23 cellular contexts compared by ENCODE assay signal in the genomic region with DNA sequence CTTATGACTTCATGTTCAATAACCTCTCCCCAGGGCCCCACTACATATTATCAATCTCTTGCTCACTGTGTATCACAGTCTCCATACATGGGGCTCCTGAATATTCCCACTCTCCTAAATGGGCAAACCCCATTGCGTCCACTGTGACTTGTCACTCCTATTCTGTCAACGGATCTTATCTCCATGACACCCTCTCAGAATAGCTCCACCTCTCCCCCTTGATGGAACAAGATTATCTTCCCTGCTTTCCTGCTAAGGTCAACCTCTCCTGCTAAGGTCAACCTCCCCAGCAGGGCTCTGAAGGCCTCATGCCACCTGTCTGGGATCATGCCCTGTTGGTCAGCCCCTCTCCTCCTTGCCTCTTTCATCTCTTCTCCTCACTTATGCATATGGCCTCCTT. TPM values are rescaled to one million over a fixed set of nuclear protein-coding genes. Genes with fewer than 3 reads are reported as not detected.
DNase-seq lines count a peak whose midpoint lies in the region; ATAC-seq and TF ChIP-seq lines count a peak whose summit lies in the region.
"Had no signal": no experiment of that assay in that cellular context is flagged by ENCODE, and none has a peak within 500 bp of the region (broad histone marks: within the 10 kb centered on the region; RNA-seq: fewer than 3 reads in every experiment).

No MANE protein-coding gene starts in this region.

- POLR2A ChIA-PET in CD8-positive, alpha-beta T cell (lab: Charles Lee) = no interaction called here
- POLR2A ChIA-PET in CD8-positive, alpha-beta memory T cell (lab: Charles Lee) = no interaction called here

- H3K4me1 ChIP-seq in heart right ventricle (peaks cover 0 to 10% (median 0%) of the 10 kb centered on the region in 9 donors), lower lobe of right lung (peaks cover under 1% of the 10 kb centered on the region)
- H3K4me1 ChIP-seq in CD8-positive, alpha-beta T cell (ENCODE audit: insufficient read depth, low read length) = no peaks in the 10 kb centered on the region
- H3K4me1 ChIP-seq in CD8-positive, alpha-beta memory T cell (ENCODE audit: insufficient read depth, low read length) = no peaks in the 10 kb centered on the region

- intact Hi-C loops in Right ventricle myocardium superior (cut with DNase I) = no loop called here
- intact Hi-C loops in cardiac septum (cut with DNase I) = no loop called here
- intact Hi-C loops in heart right ventricle (cut with DNase I) = no loop called here
- intact Hi-C loops in lower lobe of right lung (cut with DNase I) = no loop called here
- intact Hi-C loops in CD8-positive, alpha-beta T cell (cut with DNase I, micrococcal nuclease) = no loop called here

- H3K4me3 ChIP-seq in heart right ventricle (no peak overlapping the region), lower lobe of right lung (peak overlapping the region; percentile 41), MG63 (no peak overlapping the region)
- H3K4me3 ChIP-seq in CD8-positive, alpha-beta T cell (ENCODE audit: low read depth, low read length) = no peak overlapping the region
- no peak overlapping the region for H3K4me3 ChIP-seq in CD8-positive, alpha-beta memory T cell (ENCODE audit: low read length)

- H3K27ac Mint-ChIP-seq in CD8-positive, alpha-beta T cell = no peak overlapping the region
- no peak overlapping the region for H3K27ac Mint-ChIP-seq in CD8-positive, alpha-beta memory T cell

- H3K36me3 Mint-ChIP-seq in CD8-positive, alpha-beta T cell = no peaks in the 10 kb centered on the region
- H3K36me3 Mint-ChIP-seq in CD8-positive, alpha-beta memory T cell = no peaks in the 10 kb centered on the region

- no peak overlapping the region for H3K4me3 Mint-ChIP-seq in CD8-positive, alpha-beta T cell
- no peak overlapping the region for H3K4me3 Mint-ChIP-seq in CD8-positive, alpha-beta memory T cell

- no peaks in the 10 kb centered on the region for H3K4me1 Mint-ChIP-seq in CD8-positive, alpha-beta T cell (ENCODE audit: low read depth)
- no peaks in the 10 kb centered on the region for H3K4me1 Mint-ChIP-seq in CD8-positive, alpha-beta memory T cell

- H3K27ac ChIP-seq in heart right ventricle = no peak overlapping the region
- H3K27ac ChIP-seq in lower lobe of right lung = peak overlapping the region; percentile 79
- no peak overlapping the region for H3K27ac ChIP-seq in CD8-positive, alpha-beta T cell (ENCODE audit: low read depth, low read length)
- H3K27ac ChIP-seq in CD8-positive, alpha-beta memory T cell (ENCODE audit: low read depth, low read length) = no peak overlapping the region
- H3K27ac ChIP-seq: RWPE1 had no signal

- CTCF ChIA-PET in CD8-positive, alpha-beta T cell (lab: Charles Lee) = no interaction called here
- CTCF ChIA-PET in CD8-positive, alpha-beta memory T cell (lab: Charles Lee) = no interaction called here

- H3K9me3 ChIP-seq in heart right ventricle (peaks cover 0 to 6% (median 0%) of the 10 kb centered on the region in 11 donors), lower lobe of right lung (no peaks in the 10 kb centered on the region), MG63 (no peaks in the 10 kb centered on the region)
- no peaks in the 10 kb centered on the region for H3K9me3 ChIP-seq in CD8-positive, alpha-beta T cell (ENCODE audit: low read length)
- H3K9me3 ChIP-seq in CD8-positive, alpha-beta memory T cell (ENCODE audit: low read length) = no peaks in the 10 kb centered on the region

- no peaks in the 10 kb centered on the region for H3K9me3 Mint-ChIP-seq in CD8-positive, alpha-beta T cell
- H3K9me3 Mint-ChIP-seq in CD8-positive, alpha-beta memory T cell = no peaks in the 10 kb centered on the region

- H3K27me3 ChIP-seq in heart right ventricle (no peaks in the 10 kb centered on the region), lower lobe of right lung (ENCODE audit: low read depth) (no peaks in the 10 kb centered on the region), MG63 (no peaks in the 10 kb centered on the region)
- H3K27me3 ChIP-seq in CD8-positive, alpha-beta T cell (ENCODE audit: insufficient read depth, low read length) = no peaks in the 10 kb centered on the region
- H3K27me3 ChIP-seq in CD8-positive, alpha-beta memory T cell (ENCODE audit: insufficient read depth, low read length, poor library complexity, severe bottlenecking) = no peaks in the 10 kb centered on the region

- no peak for TF ChIP-seq CTCF in heart right ventricle (IDR thresholded peaks at IDR 0.05)
- TF ChIP-seq CTCF in lower lobe of right lung (IDR thresholded peaks at IDR 0.05) = no peak
- no peak for TF ChIP-seq CTCF in CD8-positive, alpha-beta T cell (IDR thresholded peaks at IDR 0.05)

- WGBS in heart right ventricle, 2 donors = 19 to 25% methylated on average over 2 of the region's 2 CpGs

- H3K36me3 ChIP-seq in heart right ventricle (no peaks in the 10 kb centered on the region), lower lobe of right lung (no peaks in the 10 kb centered on the region), MG63 (no peaks in the 10 kb centered on the region)
- no peaks in the 10 kb centered on the region for H3K36me3 ChIP-seq in CD8-positive, alpha-beta T cell (ENCODE audit: insufficient read depth, low read length)
- no peaks in the 10 kb centered on the region for H3K36me3 ChIP-seq in CD8-positive, alpha-beta memory T cell (ENCODE audit: insufficient read depth, low read length)

- no peak for DNase-seq in Right ventricle myocardium superior
- DNase-seq in cardiac septum (ENCODE audit: low spot score) = no peak
- DNase-seq in heart right ventricle = no peak
- no peak for DNase-seq in lower lobe of right lung
- DNase-seq in CD8-positive, alpha-beta T cell = no peak
- no peak for DNase-seq in dedifferentiated amniotic fluid mesenchymal stem cell (ENCODE audit: extremely low spot score)
- no peak for DNase-seq in CD8-positive, alpha-beta memory T cell
- no peak for DNase-seq in MG63
- DNase-seq: 8988T; AML-193; C1 segment of cervical spinal cord; EL; GF-D8; GOT3; HCEC 1CT; NCI-H1092; NCI-H1436; NCI-H187 treated with DMSO at 0.1 percent for 48 hours; NCI-H2107; NCI-H446 treated with DMSO at 0.1 percent for 48 hours; NK-92 treated with Interleukin-12 subunit alpha and Interleukin-12 subunit beta, amount 100 ng/mL, for 24 hours had no signal

- ATAC-seq in Right ventricle myocardium superior (ENCODE audit: poor library complexity) (peak; percentile 93), heart right ventricle (peak; percentile 46 to 93 (median 88)), lower lobe of right lung (peak; percentile 27 to 31)
- ATAC-seq in CD8-positive, alpha-beta T cell = no peak

- peaks cover 4% of the 10 kb centered on the region for H3K27me3 Mint-ChIP-seq in CD8-positive, alpha-beta T cell (ENCODE audit: low read depth)
- peaks cover 3% of the 10 kb centered on the region in 2 donors for H3K27me3 Mint-ChIP-seq in CD8-positive, alpha-beta memory T cell

RNA-seq across cellular contexts. Expression of gene CLDN18, which starts 1.8 kb away (rescaled TPM):
- total RNA-seq in Right ventricle myocardium superior (not detected), cardiac septum (not detected), heart right ventricle (not detected), lower lobe of right lung (162 TPM)
- under 1 TPM in 1 of 2 donors, not detected in 1; 0.01 TPM for polyA plus RNA-seq in heart right ventricle
- not detected for total RNA-seq in CD8-positive, alpha-beta T cell
- total RNA-seq in CD8-positive, alpha-beta memory T cell = not detected
- not detected for polyA plus RNA-seq in CD8-positive, alpha-beta memory T cell
- not detected in 2 replicates for total RNA-seq in MG63 (2014; rRNA removed; shearing (Covaris generic); ENCODE audit: low replicate concordance)
- polyA plus RNA-seq: AG04450 had no signal

Comparison
In these comparisons a context has a peak if more than half of its experiments do, and no peak if none do; other contexts are left out.
1. RNA of gene CLDN18, which starts 1.8 kb away (total RNA-seq): 162 TPM in lower lobe of right lung (single experiment); not detected in Right ventricle myocardium superior (single experiment), not detected in cardiac septum (single experiment), not detected in heart right ventricle, not detected in CD8-positive, alpha-beta T cell, not detected in CD8-positive, alpha-beta memory T cell and not detected in MG63; every median in the first group is over 100 times any median in the second.